In genomic region chr13:50236898-50237318, GRCh38 we compare ENCODE assay signal across 8 cellular contexts.
A peak's percentile ranks its signal among the peaks of the same experiment; 100 is the strongest.
DNase-seq lines count a peak whose midpoint lies in the region; ATAC-seq and TF ChIP-seq lines count a peak whose summit lies in the region.

No MANE protein-coding gene starts in this region.

- no peak overlapping the region for H3K4me3 ChIP-seq in MM.1S (ENCODE audit: low read length)
- no peak overlapping the region for H3K4me3 ChIP-seq in right atrium auricular region

- H3K9me2 ChIP-seq in MM.1S (replicated peaks; ENCODE audit: insufficient read depth, low read length), result no peaks in the 10 kb centered on the region

- no peaks in the 10 kb centered on the region for H3K36me3 ChIP-seq in MM.1S (replicated peaks; ENCODE audit: insufficient read depth, low read length)
- H3K36me3 ChIP-seq in right atrium auricular region, result no peaks in the 10 kb centered on the region

- POLR2A ChIA-PET in activated CD4-positive, alpha-beta memory T cell treated with anti-CD3 and anti-CD28 coated beads for 36 hours (lab: Charles Lee), result interaction anchor here (1.1 to 2.5 kb wide), 6 partner anchors 8 to 155 kb away, joined by 3 to 16 read pairs (median 10); no protein-coding TSS in a partner anchor

- H3K27me3 ChIP-seq in MM.1S (replicated peaks; ENCODE audit: insufficient read depth, low read length), result no peaks in the 10 kb centered on the region
- H3K27me3 ChIP-seq in right atrium auricular region, result no peaks in the 10 kb centered on the region

- H3K4me2 ChIP-seq in MM.1S (ENCODE audit: low read depth, low read length), result no peak overlapping the region

- peak; percentile 55 for DNase-seq in activated CD4-positive, alpha-beta memory T cell treated with anti-CD3 and anti-CD28 coated beads for 36 hours
- DNase-seq in omental fat pad (ENCODE audit: low spot score) (no peak), glutamatergic neuron (no peak), MM.1S (no peak), occipital lobe (lab: John Stamatoyannopoulos, UW) (no peak), right atrium auricular region (ENCODE audit: low spot score) (no peak)

- H3K9me3 Mint-ChIP-seq in activated CD4-positive, alpha-beta memory T cell treated with anti-CD3 and anti-CD28 coated beads for 36 hours, result peaks cover 14% of the 10 kb centered on the region
- peaks cover 4% of the 10 kb centered on the region for H3K9me3 Mint-ChIP-seq in glutamatergic neuron (ENCODE audit: unreplicated experiment)

- peaks cover 49% of the 10 kb centered on the region for H3K4me1 Mint-ChIP-seq in activated CD4-positive, alpha-beta memory T cell treated with anti-CD3 and anti-CD28 coated beads for 36 hours (ENCODE audit: low read depth)
- H3K4me1 Mint-ChIP-seq in glutamatergic neuron (ENCODE audit: low read depth, unreplicated experiment), result no peaks in the 10 kb centered on the region

- intact Hi-C loops in activated CD4-positive, alpha-beta memory T cell treated with anti-CD3 and anti-CD28 coated beads for 36 hours (cut with micrococcal nuclease), result loop anchor here (1.0 to 5.0 kb wide), 9 partner anchors 8 to 655 kb away; partner anchors contain the start of gene TRIM13

- H3K27ac Mint-ChIP-seq in activated CD4-positive, alpha-beta memory T cell treated with anti-CD3 and anti-CD28 coated beads for 36 hours, result peak overlapping the region; percentile 81
- no peak overlapping the region for H3K27ac Mint-ChIP-seq in glutamatergic neuron (ENCODE audit: unreplicated experiment)

- peak overlapping the region; percentile 65 for H3K4me3 Mint-ChIP-seq in activated CD4-positive, alpha-beta memory T cell treated with anti-CD3 and anti-CD28 coated beads for 36 hours
- no peak overlapping the region for H3K4me3 Mint-ChIP-seq in glutamatergic neuron (ENCODE audit: unreplicated experiment)

- no peaks in the 10 kb centered on the region for H4K20me1 ChIP-seq in MM.1S (ENCODE audit: insufficient read depth, low read length)

- H3K36me3 Mint-ChIP-seq in activated CD4-positive, alpha-beta memory T cell treated with anti-CD3 and anti-CD28 coated beads for 36 hours, result peaks cover 8% of the 10 kb centered on the region
- H3K36me3 Mint-ChIP-seq in glutamatergic neuron (ENCODE audit: unreplicated experiment), result peaks cover 7% of the 10 kb centered on the region

- CTCF ChIA-PET in activated CD4-positive, alpha-beta memory T cell treated with anti-CD3 and anti-CD28 coated beads for 36 hours (lab: Charles Lee), result interaction anchor here (1.3 to 1.5 kb wide), 2 partner anchors 10 to 12 kb away, joined by 3 to 14 read pairs; no protein-coding TSS in a partner anchor

- H3K4me1 ChIP-seq in MM.1S (ENCODE audit: low read length), result no peaks in the 10 kb centered on the region
- no peaks in the 10 kb centered on the region for H3K4me1 ChIP-seq in right atrium auricular region

- peak; percentile 93 for ATAC-seq in GM19035 (IDR thresholded peaks at IDR 0.05; ENCODE audit: unreplicated experiment)
- ATAC-seq in HG02943 (IDR thresholded peaks at IDR 0.05; ENCODE audit: low read depth, unreplicated experiment), result peak; percentile 86
- peak; percentile 54 for ATAC-seq in omental fat pad (ENCODE audit: low FRiP score)

- TF ChIP-seq CTCF in omental fat pad (IDR thresholded peaks at IDR 0.05) (no peak), glutamatergic neuron (IDR thresholded peaks at IDR 0.05; ENCODE audit: partially characterized antibody, unreplicated experiment) (no peak), MM.1S (IDR thresholded peaks at IDR 0.05; ENCODE audit: low read length) (no peak), right atrium auricular region (IDR thresholded peaks at IDR 0.05) (no peak)

- no peaks in the 10 kb centered on the region for H3K79me2 ChIP-seq in MM.1S (ENCODE audit: low read length)

- no peaks in the 10 kb centered on the region for H3F3A ChIP-seq in MM.1S (ENCODE audit: insufficient read depth, low read length)

- no peaks in the 10 kb centered on the region for H3K9me3 ChIP-seq in MM.1S (replicated peaks; ENCODE audit: insufficient read depth, low read length)
- H3K9me3 ChIP-seq in right atrium auricular region, result no peaks in the 10 kb centered on the region

- H2AFZ ChIP-seq in MM.1S (ENCODE audit: low read length), result no peak overlapping the region

- no peak overlapping the region for H3K27ac ChIP-seq in MM.1S (ENCODE audit: low read length)
- no peak overlapping the region for H3K27ac ChIP-seq in right atrium auricular region

- H3K27me3 Mint-ChIP-seq in activated CD4-positive, alpha-beta memory T cell treated with anti-CD3 and anti-CD28 coated beads for 36 hours, result peaks cover 23% of the 10 kb centered on the region
- peaks cover 3% of the 10 kb centered on the region for H3K27me3 Mint-ChIP-seq in glutamatergic neuron (ENCODE audit: unreplicated experiment)

- no peak overlapping the region for H3K9ac ChIP-seq in MM.1S (ENCODE audit: low read length)
